Comparison of ENCODE assay signal across 12 cellular contexts in genomic region chr5:177356756-177357458, GRCh38. TPM values are rescaled to one million over a fixed set of nuclear protein-coding genes. Genes with fewer than 3 reads are reported as not detected.
DNase-seq lines count a peak whose midpoint lies in the region; ATAC-seq lines count a peak whose summit lies in the region.
"Had no signal": no experiment of that assay in that cellular context is flagged by ENCODE, and none has a peak within 500 bp of the region (broad histone marks: within the 10 kb centered on the region; RNA-seq: fewer than 3 reads in every experiment).

No MANE protein-coding gene starts in this region.

- peak overlapping the region; percentile 69 to 92 (median 90) for H3K4me3 Mint-ChIP-seq in IgD-negative memory B cell
- peak overlapping the region; percentile 90 for H3K4me3 Mint-ChIP-seq in activated CD8-positive, alpha-beta T cell treated with anti-CD3 and anti-CD28 coated beads, Interleukin-2, amount 10 ng/mL, durations not matched to agents 7 days and 5 days
- H3K4me3 Mint-ChIP-seq in naive thymus-derived CD8-positive, alpha-beta T cell: peak overlapping the region; percentile 81 to 98 (median 86)

- H3K9me3 Mint-ChIP-seq in IgD-negative memory B cell: no peaks in the 10 kb centered on the region
- H3K9me3 Mint-ChIP-seq in activated CD8-positive, alpha-beta T cell treated with anti-CD3 and anti-CD28 coated beads, Interleukin-2, amount 10 ng/mL, durations not matched to agents 7 days and 5 days (ENCODE audit: insufficient read depth): peaks cover 4% of the 10 kb centered on the region
- peaks cover 0 to 2% (median 0%) of the 10 kb centered on the region in 9 donors for H3K9me3 Mint-ChIP-seq in naive thymus-derived CD8-positive, alpha-beta T cell

- DNase-seq in NOMO-1 treated with DMSO at 0.1 percent for 48 hours (lab: John Stamatoyannopoulos, UW; ENCODE audit: unreplicated experiment) (peak; percentile 12), NOMO-1 (lab: John Stamatoyannopoulos, UW; ENCODE audit: unreplicated experiment in 2 of 2) (no peak)
- no peak for DNase-seq in activated CD8-positive, alpha-beta T cell treated with anti-CD3 and anti-CD28 coated beads, Interleukin-2, amount 10 ng/mL, durations not matched to agents 7 days and 5 days
- DNase-seq in naive thymus-derived CD8-positive, alpha-beta T cell: peak in 2 of 10 donors; percentile 7 to 18
- DNase-seq: NCI-H446 had no signal

- peaks cover 22 to 52% (median 45%) of the 10 kb centered on the region in 3 donors for H3K4me1 Mint-ChIP-seq in IgD-negative memory B cell
- peaks cover 76% of the 10 kb centered on the region for H3K4me1 Mint-ChIP-seq in activated CD8-positive, alpha-beta T cell treated with anti-CD3 and anti-CD28 coated beads, Interleukin-2, amount 10 ng/mL, durations not matched to agents 7 days and 5 days (ENCODE audit: low read depth)
- peaks cover 39 to 79% (median 75%) of the 10 kb centered on the region in 4 donors for H3K4me1 Mint-ChIP-seq in naive thymus-derived CD8-positive, alpha-beta T cell

- peak overlapping the region; percentile 80 to 99 (median 99) for H3K27ac Mint-ChIP-seq in IgD-negative memory B cell
- H3K27ac Mint-ChIP-seq in activated CD8-positive, alpha-beta T cell treated with anti-CD3 and anti-CD28 coated beads, Interleukin-2, amount 10 ng/mL, durations not matched to agents 7 days and 5 days: peak overlapping the region; percentile 94
- peak overlapping the region; percentile 90 to 99 (median 94) for H3K27ac Mint-ChIP-seq in naive thymus-derived CD8-positive, alpha-beta T cell

- peaks cover 3% of the 10 kb centered on the region for H3K27me3 Mint-ChIP-seq in IgD-negative memory B cell
- no peaks in the 10 kb centered on the region for H3K27me3 Mint-ChIP-seq in activated CD8-positive, alpha-beta T cell treated with anti-CD3 and anti-CD28 coated beads, Interleukin-2, amount 10 ng/mL, durations not matched to agents 7 days and 5 days (ENCODE audit: low read depth)
- no peaks in the 10 kb centered on the region for H3K27me3 Mint-ChIP-seq in naive thymus-derived CD8-positive, alpha-beta T cell

- ATAC-seq in activated CD8-positive, alpha-beta T cell treated with anti-CD3 and anti-CD28 coated beads, Interleukin-2, amount 10 ng/mL, durations not matched to agents 7 days and 5 days: no peak
- ATAC-seq in naive thymus-derived CD8-positive, alpha-beta T cell: peak in 1 of 2 donors; percentile 12
- ATAC-seq in HG02588 (IDR thresholded peaks at IDR 0.05; ENCODE audit: unreplicated experiment) (no peak), GM18519 (IDR thresholded peaks at IDR 0.05; ENCODE audit: low FRiP score, unreplicated experiment) (no peak), GM19467 (IDR thresholded peaks at IDR 0.05; ENCODE audit: unreplicated experiment) (no peak)

- CTCF ChIA-PET in activated CD8-positive, alpha-beta T cell treated with anti-CD3 and anti-CD28 coated beads, Interleukin-2, amount 10 ng/mL, durations not matched to agents 7 days and 5 days (lab: Charles Lee): interaction anchor here (0.6 to 7.0 kb wide), 9 partner anchors 15 to 244 kb away, joined by 3 to 70 read pairs (median 7); no protein-coding TSS in a partner anchor

- POLR2A ChIA-PET in activated CD8-positive, alpha-beta T cell treated with anti-CD3 and anti-CD28 coated beads, Interleukin-2, amount 10 ng/mL, durations not matched to agents 7 days and 5 days (lab: Charles Lee): interaction anchor here (1.0 to 1.7 kb wide), 3 partner anchors 10 to 44 kb away, joined by 3 to 6 read pairs (median 5); no protein-coding TSS in a partner anchor
- POLR2A ChIA-PET in naive thymus-derived CD8-positive, alpha-beta T cell (lab: Charles Lee): interaction anchor here (0.5 to 12.6 kb wide), 13 partner anchors 12 to 241 kb away, joined by 3 to 247 read pairs (median 4); partner anchors contain the start of gene GRK6

- H3K36me3 Mint-ChIP-seq in IgD-negative memory B cell: peaks cover 4% of the 10 kb centered on the region
- H3K36me3 Mint-ChIP-seq in activated CD8-positive, alpha-beta T cell treated with anti-CD3 and anti-CD28 coated beads, Interleukin-2, amount 10 ng/mL, durations not matched to agents 7 days and 5 days (ENCODE audit: low read depth): peaks cover 31% of the 10 kb centered on the region
- peaks cover 0 to 8% (median 1%) of the 10 kb centered on the region in 3 donors for H3K36me3 Mint-ChIP-seq in naive thymus-derived CD8-positive, alpha-beta T cell

RNA-seq across cellular contexts. Expression of gene RGS14, which starts 0.8 kb away (rescaled TPM):
- 49.5 TPM for polyA plus RNA-seq in IgD-negative memory B cell
- total RNA-seq in activated CD8-positive, alpha-beta T cell treated with anti-CD3 and anti-CD28 coated beads, Interleukin-2, amount 10 ng/mL, durations not matched to agents 7 days and 5 days: 100 to 1,000 TPM; 112 to 117 TPM
- total RNA-seq in naive thymus-derived CD8-positive, alpha-beta T cell: 100 to 1,000 TPM; 117 to 122 TPM
- polyA plus RNA-seq in naive thymus-derived CD8-positive, alpha-beta T cell: 10 to 100 TPM; 40.9 to 89.3 (median 45.9) TPM

RNA-seq across cellular contexts. Expression of gene LMAN2, which starts 5.4 kb away (rescaled TPM):
- polyA plus RNA-seq in IgD-negative memory B cell: 171 TPM
- 100 to 1,000 TPM; 119 to 127 TPM for total RNA-seq in activated CD8-positive, alpha-beta T cell treated with anti-CD3 and anti-CD28 coated beads, Interleukin-2, amount 10 ng/mL, durations not matched to agents 7 days and 5 days
- total RNA-seq in naive thymus-derived CD8-positive, alpha-beta T cell: 10 to 100 TPM; 77.1 to 89.0 TPM
- polyA plus RNA-seq in naive thymus-derived CD8-positive, alpha-beta T cell: 100 to 1,000 TPM; 212 to 243 (median 242) TPM

RNA-seq across cellular contexts. Expression of gene SLC34A1, which starts 27.3 kb away (rescaled TPM):
- not detected for polyA plus RNA-seq in IgD-negative memory B cell
- total RNA-seq in activated CD8-positive, alpha-beta T cell treated with anti-CD3 and anti-CD28 coated beads, Interleukin-2, amount 10 ng/mL, durations not matched to agents 7 days and 5 days: 1 to 10 TPM; 2.0 to 2.1 TPM
- under 1 TPM; 0.16 to 0.25 TPM for total RNA-seq in naive thymus-derived CD8-positive, alpha-beta T cell
- polyA plus RNA-seq in naive thymus-derived CD8-positive, alpha-beta T cell: not detected
- total RNA-seq: dermis blood vessel endothelial cell, glomerular endothelial cell, lung had no signal

RNA-seq across cellular contexts. Expression of gene PFN3, which starts 43.6 kb away (rescaled TPM):
- polyA plus RNA-seq in IgD-negative memory B cell: not detected
- not detected for total RNA-seq in activated CD8-positive, alpha-beta T cell treated with anti-CD3 and anti-CD28 coated beads, Interleukin-2, amount 10 ng/mL, durations not matched to agents 7 days and 5 days
- total RNA-seq in naive thymus-derived CD8-positive, alpha-beta T cell: not detected
- not detected for polyA plus RNA-seq in naive thymus-derived CD8-positive, alpha-beta T cell
- total RNA-seq: dermis blood vessel endothelial cell, glomerular endothelial cell, lung had no signal
- polyA plus RNA-seq: lung had no signal

RNA-seq across cellular contexts. Expression of gene MXD3, which starts 45.2 kb away (rescaled TPM):
- polyA plus RNA-seq in IgD-negative memory B cell: 4.1 TPM
- total RNA-seq in activated CD8-positive, alpha-beta T cell treated with anti-CD3 and anti-CD28 coated beads, Interleukin-2, amount 10 ng/mL, durations not matched to agents 7 days and 5 days: 10 to 100 TPM; 93.2 to 96.9 TPM
- 10 to 100 TPM; 13.6 to 18.1 TPM for total RNA-seq in naive thymus-derived CD8-positive, alpha-beta T cell
- 1 to 10 TPM in 1 of 3 donors, under 1 TPM in 2; 0.07 to 1.1 (median 0.44) TPM for polyA plus RNA-seq in naive thymus-derived CD8-positive, alpha-beta T cell
